Comparison of ENCODE assay signal across 24 cellular contexts in genomic region chr12:46647034-46647433, GRCh38.
"Had no signal": no experiment of that assay in that cellular context is flagged by ENCODE, and none has a peak within 500 bp of the region (broad histone marks: within the 10 kb centered on the region; RNA-seq: fewer than 3 reads in every experiment).

No MANE protein-coding gene starts in this region.

- H3K27me3 Mint-ChIP-seq: naive thymus-derived CD4-positive, alpha-beta T cell; progenitor cell of endocrine pancreas had no signal

- H3K36me3 Mint-ChIP-seq: neural progenitor cell; stimulated activated effector memory CD8-positive, alpha-beta T cell treated with anti-CD3 and anti-CD28 coated beads, Interleukin-12 subunit alpha, Interleukin-12 subunit beta, amount 100 ng/mL, for 72 hours had no signal

- H3K4me3 Mint-ChIP-seq: endodermal cell; naive thymus-derived CD4-positive, alpha-beta T cell; nephron; neural progenitor cell; stimulated activated effector memory CD8-positive, alpha-beta T cell treated with anti-CD3 and anti-CD28 coated beads, Interleukin-12 subunit alpha, Interleukin-12 subunit beta, amount 100 ng/mL, for 72 hours had no signal

- ATAC-seq: foreskin keratinocyte; gastroesophageal sphincter; heart left ventricle; left cardiac atrium; left lung; naive thymus-derived CD4-positive, alpha-beta T cell; stimulated activated effector memory CD8-positive, alpha-beta T cell treated with anti-CD3 and anti-CD28 coated beads, Interleukin-12 subunit alpha, Interleukin-12 subunit beta, amount 100 ng/mL, for 72 hours; stimulated activated naive CD8-positive, alpha-beta T cell treated with anti-CD3 and anti-CD28 coated beads, Interleukin-15, Interleukin-2, amounts not matched to agents 100 U/mL and 50 U/mL, for 24 hours had no signal

- DNase-seq: cerebellar nuclear complex; cortex of kidney; effector CD8-positive, alpha-beta T cell; endodermal cell; foreskin keratinocyte; heart left ventricle; kidney; left cardiac atrium; left lung; mammary epithelial cell; mesendoderm; midbrain; naive thymus-derived CD4-positive, alpha-beta T cell; sigmoid colon; stimulated activated CD4-positive, alpha-beta T cell treated with anti-CD3 and anti-CD28 coated beads, Interleukin-2, amount 100 ng/mL, for 24 hours; stimulated activated CD4-positive, alpha-beta T cell treated with anti-CD3 and anti-CD28 coated beads, Interleukin-4, amount 100 ng/mL, for 24 hours; stimulated activated naive CD8-positive, alpha-beta T cell treated with anti-CD3 and anti-CD28 coated beads, Interleukin-15, Interleukin-2, amounts not matched to agents 100 U/mL and 50 U/mL, for 24 hours; thyroid gland; trophoblast cell had no signal

- H3K4me1 Mint-ChIP-seq: endodermal cell; nephron; neural progenitor cell; stimulated activated effector memory CD8-positive, alpha-beta T cell treated with anti-CD3 and anti-CD28 coated beads, Interleukin-12 subunit alpha, Interleukin-12 subunit beta, amount 100 ng/mL, for 72 hours had no signal

- H3K27ac Mint-ChIP-seq: endodermal cell; naive thymus-derived CD4-positive, alpha-beta T cell; neural progenitor cell; progenitor cell of endocrine pancreas; stimulated activated effector memory CD8-positive, alpha-beta T cell treated with anti-CD3 and anti-CD28 coated beads, Interleukin-12 subunit alpha, Interleukin-12 subunit beta, amount 100 ng/mL, for 72 hours had no signal
